In genomic region chr7:43290978-43291377, GRCh38 we compare ENCODE assay signal across 26 cellular contexts.
"Had no signal": no experiment of that assay in that cellular context is flagged by ENCODE, and none has a peak within 500 bp of the region (broad histone marks: within the 10 kb centered on the region; RNA-seq: fewer than 3 reads in every experiment).

No MANE protein-coding gene starts in this region.

- H3K9me3 ChIP-seq: colonic mucosa, right lobe of liver, upper lobe of right lung, uterus had no signal

- H3K9ac ChIP-seq: parathyroid adenoma had no signal

- H3K4me3 Mint-ChIP-seq: dendritic cell treated with granulocyte-macrophage colony-stimulating factor and Interleukin-4, amounts not matched to agents 40 ng/mL and 50 ng/mL, for 4 days; mesothelial cell of epicardium; naive B cell; natural killer cell treated with Interleukin-12 subunit alpha and Interleukin-12 subunit beta and Interleukin-15 and Interleukin-18, amount 100 ng/mL, for 72 hours; neural crest cell; stimulated activated naive B cell treated with anti-CD40 and anti-IgM and Interleukin-4, amounts not matched to agents 10 μg/mL and 1 μg/mL and 100 μg/mL, for 72 hours; stimulated activated naive CD8-positive, alpha-beta T cell treated with anti-CD3 and anti-CD28 coated beads, Interleukin-15, Interleukin-2, amounts not matched to agents 100 ng/mL and 50 ng/mL, for 24 hours had no signal

- H3K79me2 ChIP-seq: parathyroid adenoma had no signal

- H3K27ac Mint-ChIP-seq: dendritic cell treated with granulocyte-macrophage colony-stimulating factor and Interleukin-4, amounts not matched to agents 40 ng/mL and 50 ng/mL, for 4 days; mesothelial cell of epicardium; naive B cell; natural killer cell treated with Interleukin-12 subunit alpha and Interleukin-12 subunit beta and Interleukin-15 and Interleukin-18, amount 100 ng/mL, for 72 hours; progenitor cell of endocrine pancreas; stimulated activated naive B cell treated with anti-CD40 and anti-IgM and Interleukin-4, amounts not matched to agents 10 μg/mL and 1 μg/mL and 100 μg/mL, for 72 hours; stimulated activated naive CD8-positive, alpha-beta T cell treated with anti-CD3 and anti-CD28 coated beads, Interleukin-15, Interleukin-2, amounts not matched to agents 100 ng/mL and 50 ng/mL, for 24 hours had no signal

- H3K27me3 ChIP-seq: colonic mucosa, esophagus muscularis mucosa, right lobe of liver, suprapubic skin, transverse colon, upper lobe of right lung, uterus had no signal

- ATAC-seq: foreskin keratinocyte; heart right ventricle; mucosa of descending colon; natural killer cell treated with Interleukin-12 subunit alpha and Interleukin-12 subunit beta and Interleukin-15 and Interleukin-18, amount 100 ng/mL, for 72 hours; right lobe of liver; stimulated activated naive B cell treated with anti-CD40 and anti-IgM and Interleukin-4, amounts not matched to agents 10 μg/mL and 1 μg/mL and 100 μg/mL, for 72 hours; upper lobe of right lung had no signal

- H2AFZ ChIP-seq: parathyroid adenoma had no signal

- H3K4me3 ChIP-seq: colonic mucosa, esophagus muscularis mucosa, heart right ventricle, mucosa of descending colon, right lobe of liver, suprapubic skin, transverse colon, upper lobe of right lung, uterus had no signal

- H3K27ac ChIP-seq: colonic mucosa, esophagus muscularis mucosa, foreskin keratinocyte, heart right ventricle, parathyroid adenoma, right lobe of liver, suprapubic skin, transverse colon, upper lobe of right lung, uterus had no signal

- H3K9me3 Mint-ChIP-seq: natural killer cell treated with Interleukin-12 subunit alpha and Interleukin-12 subunit beta and Interleukin-15 and Interleukin-18, amount 100 ng/mL, for 72 hours had no signal

- H3K4me1 ChIP-seq: colonic mucosa, foreskin keratinocyte, heart right ventricle, parathyroid adenoma, right lobe of liver, transverse colon, upper lobe of right lung, uterus had no signal

- DNase-seq: colonic mucosa; effector CD8-positive, alpha-beta T cell; foreskin keratinocyte; glutamatergic neuron; heart right ventricle; hippocampal formation; mesenchymal stem cell; mucosa of descending colon; naive B cell; right lobe of liver; small intestine; stimulated activated CD4-positive, alpha-beta T cell treated with anti-CD3 and anti-CD28 coated beads, Interleukin-15, amount 100 ng/mL, for 24 hours; stimulated activated CD4-positive, alpha-beta T cell treated with anti-CD3 and anti-CD28 coated beads, Interleukin-2, amount 100 ng/mL, for 48 hours; stimulated activated naive B cell treated with anti-CD40 and anti-IgM and Interleukin-4, amounts not matched to agents 10 μg/mL and 1 μg/mL and 100 μg/mL, for 72 hours; transverse colon; upper lobe of right lung; uterus had no signal

- H3K36me3 ChIP-seq: colonic mucosa, esophagus muscularis mucosa, heart right ventricle, right lobe of liver, suprapubic skin, transverse colon, upper lobe of right lung, uterus had no signal

- H3K4me1 Mint-ChIP-seq: naive B cell; stimulated activated naive B cell treated with anti-CD40 and anti-IgM and Interleukin-4, amounts not matched to agents 10 μg/mL and 1 μg/mL and 100 μg/mL, for 72 hours had no signal
